Comparison of ENCODE assay signal across 2 cellular contexts in the genomic region with DNA sequence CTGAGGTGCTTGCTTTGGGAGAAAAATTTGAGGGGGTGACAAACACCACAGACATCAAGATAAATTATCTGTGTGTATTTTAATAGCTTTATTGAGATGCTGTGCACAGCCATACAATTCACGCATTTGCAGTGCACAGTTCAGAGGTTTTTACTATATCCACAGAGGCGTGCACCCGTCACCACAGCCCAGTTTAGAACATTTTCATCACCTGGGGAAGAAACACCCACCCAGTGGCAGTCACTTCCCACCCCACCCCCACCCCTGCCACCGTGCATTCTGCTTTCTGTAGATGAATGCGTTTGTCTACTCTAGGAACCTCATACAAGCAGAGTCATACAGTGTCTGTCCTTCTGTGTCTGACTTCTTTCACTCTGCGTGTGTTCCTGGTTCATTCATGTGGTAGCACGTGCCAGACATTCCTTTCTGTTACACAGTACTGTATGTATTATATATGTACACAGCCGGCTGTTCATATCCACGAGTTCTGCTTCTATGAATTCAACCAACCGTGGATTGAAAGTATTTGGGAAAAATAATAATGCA.
TF ChIP-seq lines count a peak whose summit lies in the region.

No MANE protein-coding gene starts in this region.

TF ChIP-seq in GM12891, 5 proteins besides CTCF, POLR2A, EP300 and RAD21 (continued from another document):
- TF ChIP-seq TAF1 (IDR thresholded peaks at IDR 0.05; ENCODE audit: low read depth, low read length) (no peak), POU2F2 (IDR thresholded peaks at IDR 0.05; ENCODE audit: low read depth, low read length) (no peak), PAX5 (IDR thresholded peaks at IDR 0.05; ENCODE audit: insufficient read depth, low read length, severe bottlenecking) (no peak), POLR2AphosphoS5 (IDR thresholded peaks at IDR 0.05; ENCODE audit: low read depth, low read length) (no peak)

TF ChIP-seq in HepG2, 621 proteins besides CTCF, POLR2A, EP300 and RAD21 (continued from another document):
- no peak for TF ChIP-seq NR3C1 (CRISPR knock-in tag; IDR thresholded peaks at IDR 0.05)
- TF ChIP-seq SSRP1 (CRISPR knock-in tag; IDR thresholded peaks at IDR 0.05) = no peak
- no peak for TF ChIP-seq CBX1 (IDR thresholded peaks at IDR 0.05; ENCODE audit: low read depth)
- TF ChIP-seq ZBTB33 (CRISPR knock-in tag; IDR thresholded peaks at IDR 0.05) = no peak
- no peak for TF ChIP-seq ZNF768 (CRISPR knock-in tag; IDR thresholded peaks at IDR 0.05)
- TF ChIP-seq FOXK2 (IDR thresholded peaks at IDR 0.05) = no peak
- no peak for TF ChIP-seq ZNF331 (CRISPR knock-in tag; IDR thresholded peaks at IDR 0.05)
- TF ChIP-seq TMF1 (CRISPR knock-in tag; IDR thresholded peaks at IDR 0.05; ENCODE audit: low read depth) = no peak
- no peak for TF ChIP-seq ZNF580 (CRISPR knock-in tag; IDR thresholded peaks at IDR 0.05; ENCODE audit: borderline replicate concordance, low read depth)
- TF ChIP-seq ARNTL (CRISPR knock-in tag; IDR thresholded peaks at IDR 0.05) = no peak
- no peak for TF ChIP-seq ATF1 (CRISPR knock-in tag; IDR thresholded peaks at IDR 0.05)
- TF ChIP-seq IRX3 (CRISPR knock-in tag; IDR thresholded peaks at IDR 0.05; ENCODE audit: borderline replicate concordance, low read depth) = no peak
- TF ChIP-seq ZNF780A (CRISPR knock-in tag; IDR thresholded peaks at IDR 0.05) = no peak
- TF ChIP-seq NKX3-1 (CRISPR knock-in tag; IDR thresholded peaks at IDR 0.05) = no peak
- no peak for TF ChIP-seq ZNF790 (CRISPR knock-in tag; IDR thresholded peaks at IDR 0.05; ENCODE audit: borderline replicate concordance)
- TF ChIP-seq ZNF138 (CRISPR knock-in tag; IDR thresholded peaks at IDR 0.05; ENCODE audit: low read depth) = no peak
- TF ChIP-seq, protein P1, sequence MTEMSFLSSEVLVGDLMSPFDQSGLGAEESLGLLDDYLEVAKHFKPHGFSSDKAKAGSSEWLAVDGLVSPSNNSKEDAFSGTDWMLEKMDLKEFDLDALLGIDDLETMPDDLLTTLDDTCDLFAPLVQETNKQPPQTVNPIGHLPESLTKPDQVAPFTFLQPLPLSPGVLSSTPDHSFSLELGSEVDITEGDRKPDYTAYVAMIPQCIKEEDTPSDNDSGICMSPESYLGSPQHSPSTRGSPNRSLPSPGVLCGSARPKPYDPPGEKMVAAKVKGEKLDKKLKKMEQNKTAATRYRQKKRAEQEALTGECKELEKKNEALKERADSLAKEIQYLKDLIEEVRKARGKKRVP (CRISPR knock-in tag; IDR thresholded peaks at IDR 0.05) = no peak
- TF ChIP-seq, protein P2, sequence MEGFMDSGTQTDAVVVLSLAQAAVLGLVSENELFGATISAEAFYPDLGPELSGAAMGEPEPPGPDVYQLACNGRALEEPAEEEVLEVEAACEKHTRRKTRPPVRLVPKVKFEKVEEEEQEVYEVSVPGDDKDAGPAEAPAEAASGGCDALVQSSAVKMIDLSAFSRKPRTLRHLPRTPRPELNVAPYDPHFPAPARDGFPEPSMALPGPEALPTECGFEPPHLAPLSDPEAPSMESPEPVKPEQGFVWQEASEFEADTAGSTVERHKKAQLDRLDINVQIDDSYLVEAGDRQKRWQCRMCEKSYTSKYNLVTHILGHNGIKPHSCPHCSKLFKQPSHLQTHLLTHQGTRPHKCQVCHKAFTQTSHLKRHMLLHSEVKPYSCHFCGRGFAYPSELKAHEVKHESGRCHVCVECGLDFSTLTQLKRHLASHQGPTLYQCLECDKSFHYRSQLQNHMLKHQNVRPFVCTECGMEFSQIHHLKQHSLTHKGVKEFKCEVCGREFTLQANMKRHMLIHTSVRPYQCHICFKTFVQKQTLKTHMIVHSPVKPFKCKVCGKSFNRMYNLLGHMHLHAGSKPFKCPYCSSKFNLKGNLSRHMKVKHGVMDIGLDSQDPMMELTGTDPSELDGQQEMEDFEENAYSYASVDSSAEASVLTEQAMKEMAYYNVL (CRISPR knock-in tag; IDR thresholded peaks at IDR 0.05; ENCODE audit: borderline replicate concordance) = no peak
TF ChIP-seq in HepG2: peak in this region for 0.
